In the genomic region with DNA sequence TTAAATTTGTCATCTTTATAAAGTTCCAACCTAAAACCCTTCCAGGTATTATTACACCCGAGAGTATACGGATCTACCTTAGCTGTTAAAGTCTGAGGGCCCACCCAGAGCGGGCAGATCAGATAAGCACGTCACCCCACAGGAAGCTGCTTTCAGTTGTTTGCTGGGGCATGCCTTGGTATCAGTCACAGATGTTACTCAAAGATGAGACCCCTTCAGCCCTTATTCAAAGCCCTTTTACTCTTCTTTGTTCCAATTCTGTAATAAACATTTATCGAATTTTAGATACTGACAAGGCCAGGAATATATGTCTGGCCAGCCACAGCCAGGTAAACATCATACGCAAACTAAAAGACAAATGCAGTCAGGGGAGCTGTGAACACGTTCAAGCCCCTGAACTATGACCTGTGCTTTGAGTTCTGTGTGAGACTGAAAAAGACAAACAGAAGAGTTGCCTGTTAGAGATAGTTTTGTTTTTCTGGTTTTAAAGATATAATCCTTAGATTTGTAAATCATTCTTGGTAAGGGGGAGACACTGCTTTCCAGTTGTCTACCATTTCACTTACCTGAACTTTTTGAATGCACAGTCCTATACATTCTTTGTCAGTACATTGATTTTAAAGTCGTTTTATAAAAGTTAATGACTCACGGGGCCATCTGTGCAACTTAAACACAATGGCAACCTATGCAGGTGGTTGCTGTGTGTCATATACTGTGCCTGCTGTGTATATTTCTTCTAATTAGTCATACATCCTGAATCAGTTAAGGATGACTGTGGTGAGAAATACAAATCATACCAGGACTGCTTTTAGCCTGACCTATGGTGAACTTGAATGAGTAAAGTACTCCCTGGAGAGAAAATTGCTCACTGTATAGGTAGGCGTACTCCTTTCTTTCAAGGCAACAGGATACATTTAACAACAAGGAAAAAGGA, we compare ENCODE assay signal across 9 cellular contexts.
DNase-seq lines count a peak whose midpoint lies in the region; ATAC-seq, FAIRE-seq and TF ChIP-seq lines count a peak whose summit lies in the region.
"Had no signal": no experiment of that assay in that cellular context is flagged by ENCODE, and none has a peak within 500 bp of the region (broad histone marks: within the 10 kb centered on the region; RNA-seq: fewer than 3 reads in every experiment).

No MANE protein-coding gene starts in this region.

- H3K9ac ChIP-seq in duodenal mucosa (ENCODE audit: low read depth in 1 of 2, low read length in 2 of 2): no peak overlapping the region

- intact Hi-C loops in PC-9 (cut with micrococcal nuclease; ENCODE audit: unreplicated experiment): loop anchor here (1.0 to 2.0 kb wide), 6 partner anchors 20 to 286 kb away; a partner anchor contains a TSS
- intact Hi-C loops in aorta (cut with DNase I): loop anchor here in 1 of 2 donors (5.0 kb wide), 1 partner anchor 101 kb away; a partner anchor contains a TSS
- intact Hi-C loops in sigmoid colon (cut with DNase I): no loop called here

- no peaks in the 10 kb centered on the region for H3K79me2 ChIP-seq in PC-9 (ENCODE audit: low read depth)

- no peaks in the 10 kb centered on the region for H3K9me2 ChIP-seq in PC-9 (ENCODE audit: insufficient read depth)

- H3K4me1 ChIP-seq in A549: peaks cover 48% of the 10 kb centered on the region
- H3K4me1 ChIP-seq in PC-9 (replicated peaks; ENCODE audit: insufficient read depth): peaks cover 57% of the 10 kb centered on the region
- H3K4me1 ChIP-seq in duodenal mucosa (ENCODE audit: control insufficient read depth in 1 of 2, insufficient read depth in 2 of 2, low read length in 2 of 2): peaks cover 20 to 32% of the 10 kb centered on the region in 2 donors
- no peaks in the 10 kb centered on the region for H3K4me1 ChIP-seq in aorta (ENCODE audit: control insufficient read depth in 1 of 2, insufficient read depth in 2 of 2, low read length in 2 of 2)
- H3K4me1 ChIP-seq in sigmoid colon: peaks cover 0 to 3% (median 0%) of the 10 kb centered on the region in 4 donors
- H3K4me1 ChIP-seq: heart right ventricle had no signal

- POLR2A ChIA-PET in A549 (lab: Yijun Ruan, JAX) (interaction anchor here (1.3 kb wide), 1 partner anchor 86 kb away, joined by 3 read pairs; no protein-coding TSS in a partner anchor), PC-9 (lab: Charles Lee; ENCODE audit: unreplicated experiment) (interaction anchor here (0.6 to 0.7 kb wide), 3 partner anchors 177 to 865 kb away, joined by 3 to 12 read pairs (median 3); no protein-coding TSS in a partner anchor)

- H3K9me3 ChIP-seq in A549 (peaks cover 14% of the 10 kb centered on the region), PC-9 (ENCODE audit: insufficient read depth, low read depth) (peaks cover 32% of the 10 kb centered on the region; the same call in 1 of the 2 replicates), duodenal mucosa (ENCODE audit: control insufficient read depth in 1 of 2, low read length in 2 of 2) (peaks cover 0 to 8% of the 10 kb centered on the region in 2 donors), aorta (ENCODE audit: control insufficient read depth, low read length) (peaks cover 1% of the 10 kb centered on the region), sigmoid colon (no peaks in the 10 kb centered on the region)

- H3K4me3 ChIP-seq in A549: no peak overlapping the region
- H3K4me3 ChIP-seq in PC-9: peak overlapping the region; percentile 5; the same call in 1 of the 2 replicates
- H3K4me3 ChIP-seq in duodenal mucosa (ENCODE audit: low read depth in 1 of 2, low read length in 2 of 2): peak overlapping the region in 1 of 2 donors; percentile 20
- H3K4me3 ChIP-seq in aorta (ENCODE audit: low read length in 2 of 2): no peak overlapping the region
- H3K4me3 ChIP-seq in sigmoid colon: no peak overlapping the region
- H3K4me3 ChIP-seq: heart right ventricle had no signal

- peak; percentile 61 for FAIRE-seq in A549 (lab: Jason Lieb, UNC)

- TSS peak; percentile 83 for BruUV-seq in PC-9 (replicated peaks; lab: Mats Ljungman, UMichigan)

- TF ChIP-seq EP300 in A549 (IDR thresholded peaks at IDR 0.05) (peak; percentile 63 to 74; a peak in 4 of 5 replicates), sigmoid colon (IDR thresholded peaks at IDR 0.05) (no peak)

- peak overlapping the region; percentile 82 for H3K4me2 ChIP-seq in A549
- peak overlapping the region; percentile 60 for H3K4me2 ChIP-seq in PC-9

- H4K20me1 ChIP-seq in PC-9 (ENCODE audit: insufficient read depth): no peaks in the 10 kb centered on the region

- peak overlapping the region; percentile 54; the same call in 1 of the 2 replicates for H2AFZ ChIP-seq in PC-9

- H3K27ac ChIP-seq in A549: peak overlapping the region; percentile 76 to 86
- H3K27ac ChIP-seq in PC-9: peak overlapping the region; percentile 94
- H3K27ac ChIP-seq in duodenal mucosa (ENCODE audit: low read depth, low read length): peak overlapping the region; percentile 30
- no peak overlapping the region for H3K27ac ChIP-seq in aorta (ENCODE audit: low read depth in 1 of 2, low read length in 2 of 2)
- no peak overlapping the region for H3K27ac ChIP-seq in sigmoid colon
- H3K27ac ChIP-seq: heart right ventricle had no signal

- H3F3A ChIP-seq in PC-9 (ENCODE audit: insufficient read depth, low read depth): peaks cover 30% of the 10 kb centered on the region

- H3K36me3 ChIP-seq in PC-9 (ENCODE audit: low read depth) (peaks cover 9% of the 10 kb centered on the region; the same call in 1 of the 2 replicates), duodenal mucosa (ENCODE audit: control insufficient read depth in 1 of 2, insufficient read depth in 2 of 2, low read length in 2 of 2) (no peaks in the 10 kb centered on the region), aorta (ENCODE audit: control insufficient read depth in 1 of 2, insufficient read depth in 2 of 2, low read length in 1 of 2) (no peaks in the 10 kb centered on the region), sigmoid colon (no peaks in the 10 kb centered on the region)
- H3K36me3 ChIP-seq: heart right ventricle had no signal

- TF ChIP-seq RAD21 in A549 (conservative IDR thresholded peaks at IDR 0.05 in 1 of 2, IDR thresholded peaks at IDR 0.05 in 1 of 2): no peak; a peak in 2 of 5 replicates

- H3K27me3 ChIP-seq in PC-9 (ENCODE audit: insufficient read depth, low read depth) (no peaks in the 10 kb centered on the region), duodenal mucosa (ENCODE audit: control insufficient read depth in 1 of 2, insufficient read depth in 2 of 2, low read length in 2 of 2) (no peaks in the 10 kb centered on the region), aorta (ENCODE audit: control insufficient read depth in 1 of 2, insufficient read depth in 2 of 2, low read length in 1 of 2) (no peaks in the 10 kb centered on the region), sigmoid colon (no peaks in the 10 kb centered on the region)
- H3K27me3 ChIP-seq: heart right ventricle had no signal

- TF ChIP-seq CTCF in A549 (IDR thresholded peaks at IDR 0.05) (no peak), PC-9 (conservative IDR thresholded peaks at IDR 0.05) (no peak), sigmoid colon (IDR thresholded peaks at IDR 0.05) (no peak)

- DNase-seq in A549 (ENCODE audit: low read depth in 1 of 2, low spot score in 1 of 2) (peak; percentile 68 to 92), PC-9 (peak; percentile 60 to 100), aorta (no peak), sigmoid colon (no peak)
- peak; percentile 12 to 42 for DNase-seq in stimulated activated CD8-positive, alpha-beta memory T cell treated with anti-CD3 and anti-CD28 coated beads, Interleukin-15, amount 100 ng/mL, for 48 hours (ENCODE audit: low read depth in 2 of 2)
- DNase-seq: heart right ventricle had no signal

- ATAC-seq in A549: peak; percentile 90 to 96
- peak; percentile 98 for ATAC-seq in GM18517 (IDR thresholded peaks at IDR 0.05; ENCODE audit: unreplicated experiment)
- ATAC-seq in HG02938 (IDR thresholded peaks at IDR 0.05; ENCODE audit: unreplicated experiment): peak; percentile 97
- ATAC-seq in aorta (ENCODE audit: low FRiP score): no peak

- WGBS in A549 (ENCODE audit: missing lambda C conversion rate): 7% methylated on average over 10 of the region's 10 CpGs
- WGBS in aorta, 2 donors: 80 to 83% methylated on average over 10 of the region's 10 CpGs
- 14 to 47% methylated on average over 10 of the region's 10 CpGs for WGBS in sigmoid colon, 2 donors

- CTCF ChIA-PET in A549 (lab: Yijun Ruan, JAX): interaction anchor here (1.0 to 1.1 kb wide), 3 partner anchors 12 to 48 kb away, joined by 3 to 6 read pairs (median 4); no protein-coding TSS in a partner anchor
- CTCF ChIA-PET in PC-9 (lab: Charles Lee): interaction anchor here (1.2 kb wide), 1 partner anchor 48 kb away, joined by 5 read pairs; no protein-coding TSS in a partner anchor

- no peak for TF ChIP-seq POLR2A in A549 (IDR thresholded peaks at IDR 0.05; ENCODE audit: low read length)
- TF ChIP-seq POLR2A in sigmoid colon (IDR thresholded peaks at IDR 0.05): no peak

TF ChIP-seq in A549, 52 proteins besides CTCF, POLR2A, EP300 and RAD21 (continues in another document):
- no peak for TF ChIP-seq FOXS1 (CRISPR knock-in tag; IDR thresholded peaks at IDR 0.05)
- no peak for TF ChIP-seq RCOR1 (IDR thresholded peaks at IDR 0.05; ENCODE audit: low read depth, low read length)
- TF ChIP-seq, protein P1, sequence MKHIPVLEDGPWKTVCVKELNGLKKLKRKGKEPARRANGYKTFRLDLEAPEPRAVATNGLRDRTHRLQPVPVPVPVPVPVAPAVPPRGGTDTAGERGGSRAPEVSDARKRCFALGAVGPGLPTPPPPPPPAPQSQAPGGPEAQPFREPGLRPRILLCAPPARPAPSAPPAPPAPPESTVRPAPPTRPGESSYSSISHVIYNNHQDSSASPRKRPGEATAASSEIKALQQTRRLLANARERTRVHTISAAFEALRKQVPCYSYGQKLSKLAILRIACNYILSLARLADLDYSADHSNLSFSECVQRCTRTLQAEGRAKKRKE (CRISPR knock-in tag; IDR thresholded peaks at IDR 0.05; ENCODE audit: low read depth): no peak
- TF ChIP-seq, protein P2, sequence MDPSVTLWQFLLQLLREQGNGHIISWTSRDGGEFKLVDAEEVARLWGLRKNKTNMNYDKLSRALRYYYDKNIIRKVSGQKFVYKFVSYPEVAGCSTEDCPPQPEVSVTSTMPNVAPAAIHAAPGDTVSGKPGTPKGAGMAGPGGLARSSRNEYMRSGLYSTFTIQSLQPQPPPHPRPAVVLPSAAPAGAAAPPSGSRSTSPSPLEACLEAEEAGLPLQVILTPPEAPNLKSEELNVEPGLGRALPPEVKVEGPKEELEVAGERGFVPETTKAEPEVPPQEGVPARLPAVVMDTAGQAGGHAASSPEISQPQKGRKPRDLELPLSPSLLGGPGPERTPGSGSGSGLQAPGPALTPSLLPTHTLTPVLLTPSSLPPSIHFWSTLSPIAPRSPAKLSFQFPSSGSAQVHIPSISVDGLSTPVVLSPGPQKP (IDR thresholded peaks at IDR 0.05; ENCODE audit: low read depth, low read length): no peak

Comparison
In these comparisons a context has a peak if more than half of its experiments do, and no peak if none do; other contexts are left out.
1. DNase-seq: peak in A549 (2 of 2), PC-9 (2 of 2) and stimulated activated CD8-positive, alpha-beta memory T cell treated with anti-CD3 and anti-CD28 coated beads, Interleukin-15, amount 100 ng/mL, for 48 hours (2 of 2); none in aorta (0 of 2) and sigmoid colon (single experiment).
2. H3K27ac ChIP-seq: peak in A549 (2 of 2), PC-9 (single experiment) and duodenal mucosa (single experiment); none in aorta (0 of 2) and sigmoid colon (0 of 4).